ENCODE assay signal across 17 cellular contexts in the genomic region with DNA sequence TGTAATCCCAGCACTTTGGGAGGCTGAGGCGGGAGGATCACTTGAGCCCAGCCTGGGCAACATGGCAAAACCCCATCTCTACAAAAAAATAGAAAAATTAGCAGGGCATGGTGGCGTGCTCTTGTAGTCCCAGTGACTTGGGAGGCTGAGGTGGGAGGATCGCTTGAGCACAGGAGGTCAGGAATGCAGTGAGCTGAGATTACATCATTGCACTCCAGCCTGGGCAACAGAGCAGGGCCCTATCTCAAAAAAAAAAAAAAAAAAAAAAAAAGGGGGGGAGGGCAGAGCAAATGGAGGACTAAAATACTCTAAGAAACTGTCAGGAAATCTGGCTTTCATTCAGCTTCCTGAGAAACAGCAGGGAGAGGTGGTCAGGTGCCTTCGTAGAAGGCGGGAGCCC. TPM values are rescaled to one million over a fixed set of nuclear protein-coding genes. Genes with fewer than 3 reads are reported as not detected.
DNase-seq lines count a peak whose midpoint lies in the region; ATAC-seq and TF ChIP-seq lines count a peak whose summit lies in the region.
"Had no signal": no experiment of that assay in that cellular context is flagged by ENCODE, and none has a peak within 500 bp of the region (broad histone marks: within the 10 kb centered on the region; RNA-seq: fewer than 3 reads in every experiment).

No MANE protein-coding gene starts in this region.

- no peak for TF ChIP-seq CTCF in left ventricle myocardium inferior (IDR thresholded peaks at IDR 0.05; ENCODE audit: borderline replicate concordance)
- TF ChIP-seq CTCF in dorsolateral prefrontal cortex (IDR thresholded peaks at IDR 0.05 in 54 of 56, conservative IDR thresholded peaks at IDR 0.05 in 2 of 56; ENCODE audit: low read depth in 1 of 56, partially characterized antibody in 56 of 56), result no peak

- no peaks in the 10 kb centered on the region for H3K36me3 ChIP-seq in left ventricle myocardium inferior
- H3K36me3 ChIP-seq: Peyer's patch had no signal

- peaks cover 70% of the 10 kb centered on the region for H3K4me1 ChIP-seq in left ventricle myocardium inferior
- H3K4me1 ChIP-seq: HAP-1, Peyer's patch had no signal

- H3K27me3 ChIP-seq in left ventricle myocardium inferior (ENCODE audit: low read depth) (no peaks in the 10 kb centered on the region), dorsolateral prefrontal cortex (no peaks in the 10 kb centered on the region)
- H3K27me3 ChIP-seq: Peyer's patch had no signal

- intact Hi-C loops in left ventricle myocardium inferior (cut with micrococcal nuclease), result no loop called here
- intact Hi-C loops in left ventricle myocardium superior (cut with micrococcal nuclease), result no loop called here
- intact Hi-C loops in posterior vena cava (cut with DNase I), result no loop called here
- intact Hi-C loops in dorsolateral prefrontal cortex (cut with DNase I), result no loop called here

- H3K4me3 ChIP-seq in left ventricle myocardium inferior (no peak overlapping the region), dorsolateral prefrontal cortex (no peak overlapping the region)
- H3K4me3 ChIP-seq: HAP-1, Peyer's patch had no signal

- H3K9me3 ChIP-seq in left ventricle myocardium inferior (replicated peaks), result no peaks in the 10 kb centered on the region
- H3K9me3 ChIP-seq: HAP-1, Peyer's patch had no signal

- peak overlapping the region; percentile 91 for H3K27ac ChIP-seq in left ventricle myocardium inferior (replicated peaks)
- no peak overlapping the region for H3K27ac ChIP-seq in dorsolateral prefrontal cortex
- H3K27ac ChIP-seq: Peyer's patch had no signal

- DNase-seq in left ventricle myocardium inferior, result no peak
- no peak for DNase-seq in left ventricle myocardium superior
- peak; percentile 20 for DNase-seq in NCI-H226
- DNase-seq in posterior vena cava (ENCODE audit: low spot score), result peak; percentile 26
- DNase-seq in dorsolateral prefrontal cortex, result no peak
- no peak for DNase-seq in stimulated activated CD4-positive, alpha-beta T cell treated with anti-CD3 and anti-CD28 coated beads, Interleukin-15, amount 100 ng/mL, for 24 hours
- DNase-seq: CD4-positive, CD25-positive, alpha-beta regulatory T cell; DMS79; Kasumi-1; NCI-H1694; NCI-H2081 treated with DMSO at 0.1 percent for 48 hours; NCI-H2171 treated with DMSO at 0.1 percent for 48 hours; NCI-H446; NCI-H526; Peyer's patch had no signal

- ATAC-seq in left ventricle myocardium superior (no peak), GM18519 (IDR thresholded peaks at IDR 0.05; ENCODE audit: low FRiP score, unreplicated experiment) (no peak)

RNA-seq across cellular contexts. Expression of a gene that starts 31.7 kb away (rescaled TPM):
- total RNA-seq in left ventricle myocardium inferior, result 305 TPM
- total RNA-seq in left ventricle myocardium superior, result 159 TPM
- 10 to 100 TPM; 34.2 to 38.5 TPM for total RNA-seq in posterior vena cava
- total RNA-seq in dorsolateral prefrontal cortex, result 10 to 100 TPM in 119 of 120 experiments, 1 to 10 TPM in 1; 7.7 to 35.5 (median 21.1) TPM

Comparison
In these comparisons a context has a peak if more than half of its experiments do, and no peak if none do; other contexts are left out.
1. DNase-seq: peak in NCI-H226 (single experiment) and posterior vena cava (single experiment); none in left ventricle myocardium inferior (single experiment), left ventricle myocardium superior (single experiment), dorsolateral prefrontal cortex (0 of 10) and stimulated activated CD4-positive, alpha-beta T cell treated with anti-CD3 and anti-CD28 coated beads, Interleukin-15, amount 100 ng/mL, for 24 hours (single experiment).